In genomic region chr3:150216866-150217600, GRCh38 we compare ENCODE assay signal across 1 cellular context.
TF ChIP-seq lines count a peak whose summit lies in the region.

No MANE protein-coding gene starts in this region.

TF ChIP-seq in H1, 55 proteins besides CTCF, POLR2A, EP300 and RAD21:
- no peak for TF ChIP-seq ASH2L (IDR thresholded peaks at IDR 0.05; ENCODE audit: low read length)
- no peak for TF ChIP-seq BRCA1 (IDR thresholded peaks at IDR 0.05; ENCODE audit: low read depth, low read length)
- no peak for TF ChIP-seq TAF7 (optimal IDR thresholded peaks at IDR 0.05; ENCODE audit: borderline replicate concordance, low read depth, low read length)
- TF ChIP-seq EZH2 (IDR thresholded peaks at IDR 0.05; ENCODE audit: low read depth, low read length, severe bottlenecking): no peak
- no peak for TF ChIP-seq FOSL1 (IDR thresholded peaks at IDR 0.05; ENCODE audit: insufficient read depth, low read depth, low read length)
- no peak for TF ChIP-seq CHD1 (IDR thresholded peaks at IDR 0.05; ENCODE audit: low read depth, low read length)
- no peak for TF ChIP-seq MAX (IDR thresholded peaks at IDR 0.05)
- no peak for TF ChIP-seq SIN3A (conservative IDR thresholded peaks at IDR 0.05 in 1 of 2, IDR thresholded peaks at IDR 0.05 in 1 of 2; ENCODE audit: low read depth in 1 of 2, low read length in 2 of 2)
- TF ChIP-seq SRF (IDR thresholded peaks at IDR 0.05; ENCODE audit: low read depth, low read length): no peak
- no peak for TF ChIP-seq CHD7 (IDR thresholded peaks at IDR 0.05; ENCODE audit: insufficient replicate concordance, low read length)
- no peak for TF ChIP-seq CBX8 (IDR thresholded peaks at IDR 0.05; ENCODE audit: borderline replicate concordance, low read depth, low read length)
- TF ChIP-seq SUZ12 (IDR thresholded peaks at IDR 0.05; ENCODE audit: low read length): no peak
- no peak for TF ChIP-seq SAP30 (IDR thresholded peaks at IDR 0.05; ENCODE audit: insufficient read depth, insufficient replicate concordance, low read length)
